In genomic region chr4:112287258-112287873, GRCh38 we compare ENCODE assay signal across 1 cellular context.
TF ChIP-seq lines count a peak whose summit lies in the region.

No MANE protein-coding gene starts in this region.

TF ChIP-seq in SK-N-SH treated with all-trans-retinoic acid at 6 μM for 48 hours, 23 proteins besides CTCF, POLR2A, EP300 and RAD21 (continued from another document):
- TF ChIP-seq PATZ1 (CRISPR knock-in tag; IDR thresholded peaks at IDR 0.05; ENCODE audit: borderline replicate concordance) = no peak
- TF ChIP-seq ESRRG (CRISPR knock-in tag; IDR thresholded peaks at IDR 0.05) = no peak
- no peak for TF ChIP-seq SNAI2 (CRISPR knock-in tag; IDR thresholded peaks at IDR 0.05)
TF ChIP-seq in SK-N-SH treated with all-trans-retinoic acid at 6 μM for 48 hours: peak in this region for 0.
